14 cellular contexts compared by ENCODE assay signal in the genomic region with DNA sequence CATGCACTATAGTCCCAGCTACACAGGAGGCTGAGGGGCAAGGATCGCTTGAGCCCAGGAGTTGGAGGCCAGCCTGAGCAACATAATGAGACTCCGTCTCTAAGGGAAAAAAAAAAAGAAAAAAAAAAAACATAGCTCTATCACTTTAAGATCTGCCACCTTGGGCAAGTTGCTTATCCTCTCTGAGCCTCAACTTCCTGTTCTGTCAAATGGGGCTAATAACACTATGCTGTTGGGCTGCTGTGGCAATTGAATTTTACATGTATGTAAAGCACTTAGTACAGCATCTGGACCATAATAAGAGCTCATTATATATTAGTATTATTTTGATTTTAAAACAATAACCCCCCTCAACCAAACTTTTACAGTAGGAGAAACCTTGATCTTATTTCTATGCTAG.
DNase-seq lines count a peak whose midpoint lies in the region; ATAC-seq lines count a peak whose summit lies in the region.
"Had no signal": no experiment of that assay in that cellular context is flagged by ENCODE, and none has a peak within 500 bp of the region (broad histone marks: within the 10 kb centered on the region; RNA-seq: fewer than 3 reads in every experiment).

No MANE protein-coding gene starts in this region.

- no peak overlapping the region for H4K91ac ChIP-seq in mesenchymal stem cell (ENCODE audit: low read length)

- 100% methylated on average over 1 of the region's 2 CpGs for WGBS in mesenchymal stem cell

- H3K36me3 Mint-ChIP-seq in CD8-positive, alpha-beta memory T cell, result peaks cover 0 to 7% (median 1%) of the 10 kb centered on the region in 3 donors
- H3K36me3 Mint-ChIP-seq in activated T-helper 17 cell treated with anti-CD3 and anti-CD28 coated beads, Interleukin-2, amount 50 U/mL, for 72 hours (ENCODE audit: low read depth), result peaks cover 19% of the 10 kb centered on the region

- no peaks in the 10 kb centered on the region for H3K9me3 ChIP-seq in CD8-positive, alpha-beta memory T cell (ENCODE audit: low read length)
- H3K9me3 ChIP-seq in mesenchymal stem cell (ENCODE audit: control insufficient read depth, low read length) (no peaks in the 10 kb centered on the region), Karpas-422 (ENCODE audit: low read length) (no peaks in the 10 kb centered on the region)

- no peak overlapping the region for H3K23ac ChIP-seq in mesenchymal stem cell (ENCODE audit: low read length in 2 of 2)

- CTCF ChIA-PET in CD8-positive, alpha-beta memory T cell (lab: Charles Lee), result interaction anchor here (0.6 to 1.3 kb wide), 3 partner anchors 26 to 135 kb away, joined by 3 read pairs; no protein-coding TSS in a partner anchor

- ATAC-seq in activated T-helper 17 cell treated with anti-CD3 and anti-CD28 coated beads, Interleukin-2, amount 50 U/mL, for 72 hours (replicated peaks), result no peak
- ATAC-seq in GM21529 (IDR thresholded peaks at IDR 0.05; ENCODE audit: unreplicated experiment), result no peak

- no peaks in the 10 kb centered on the region for H3K9me3 Mint-ChIP-seq in CD8-positive, alpha-beta memory T cell
- peaks cover 8% of the 10 kb centered on the region for H3K9me3 Mint-ChIP-seq in activated T-helper 17 cell treated with anti-CD3 and anti-CD28 coated beads, Interleukin-2, amount 50 U/mL, for 72 hours

- H3K27ac ChIP-seq in CD8-positive, alpha-beta memory T cell (ENCODE audit: low read depth, low read length), result no peak overlapping the region
- H3K27ac ChIP-seq in mesenchymal stem cell (ENCODE audit: low read length, poor library complexity, severe bottlenecking) (no peak overlapping the region), Karpas-422 (ENCODE audit: low read length) (no peak overlapping the region)
- H3K27ac ChIP-seq: 22Rv1 had no signal

- peak overlapping the region; percentile 49 to 94 (median 70) for H3K27ac Mint-ChIP-seq in CD8-positive, alpha-beta memory T cell
- H3K27ac Mint-ChIP-seq in activated T-helper 17 cell treated with anti-CD3 and anti-CD28 coated beads, Interleukin-2, amount 50 U/mL, for 72 hours, result peak overlapping the region; percentile 74

- no peak overlapping the region for H4K8ac ChIP-seq in mesenchymal stem cell (ENCODE audit: low read length)

- H3K79me2 ChIP-seq in Karpas-422 (ENCODE audit: low read length), result no peaks in the 10 kb centered on the region

- no peak overlapping the region for H3K4me3 ChIP-seq in CD8-positive, alpha-beta memory T cell (ENCODE audit: low read length)
- no peak overlapping the region for H3K4me3 ChIP-seq in mesenchymal stem cell (ENCODE audit: insufficient read depth in 1 of 2, low read depth in 1 of 2, low read length in 2 of 2)
- H3K4me3 ChIP-seq in Karpas-422 (ENCODE audit: low read length), result no peak overlapping the region

- no peak overlapping the region for H3K4me2 ChIP-seq in mesenchymal stem cell (ENCODE audit: low read length, poor library complexity, severe bottlenecking)
- H3K4me2 ChIP-seq in Karpas-422 (ENCODE audit: low read depth, low read length, poor library complexity, severe bottlenecking), result no peak overlapping the region

- H4K20me1 ChIP-seq in Karpas-422 (ENCODE audit: insufficient read depth, low read depth, low read length), result no peaks in the 10 kb centered on the region

- peak; percentile 17 for DNase-seq in NK-92 treated with Interleukin-12 subunit alpha and Interleukin-12 subunit beta, amount 100 ng/mL, for 24 hours (lab: John Stamatoyannopoulos, UW)
- DNase-seq in NK-92 (lab: John Stamatoyannopoulos, UW; ENCODE audit: unreplicated experiment) (no peak), mesenchymal stem cell (no peak), Karpas-422 (no peak), D341Med (ENCODE audit: low spot score) (no peak)
- peak in 1 of 5 donors; percentile 13 for DNase-seq in CD8-positive, alpha-beta memory T cell
- DNase-seq: DMS153, NCI-H187, NCI-H226, NCI-H524 treated with DMSO at 0.1 percent for 48 hours, SIG-M5 had no signal

- H2BK15ac ChIP-seq in mesenchymal stem cell (ENCODE audit: low read depth, poor library complexity, severe bottlenecking), result peak overlapping the region; percentile 52

- no peaks in the 10 kb centered on the region for H3K36me3 ChIP-seq in CD8-positive, alpha-beta memory T cell (ENCODE audit: insufficient read depth, low read length)
- H3K36me3 ChIP-seq in mesenchymal stem cell (ENCODE audit: control insufficient read depth in 1 of 2, insufficient read depth in 2 of 2, low read depth in 1 of 2, low read length in 2 of 2), result no peaks in the 10 kb centered on the region
- no peaks in the 10 kb centered on the region for H3K36me3 ChIP-seq in Karpas-422 (ENCODE audit: insufficient read depth, low read length)

- no peak overlapping the region for H3K9ac ChIP-seq in mesenchymal stem cell (ENCODE audit: low read length)
- H3K9ac ChIP-seq in Karpas-422 (ENCODE audit: low read length), result no peak overlapping the region

- H3K9me2 ChIP-seq in Karpas-422 (replicated peaks; ENCODE audit: insufficient read depth, low read length), result no peaks in the 10 kb centered on the region

- peaks cover 5% of the 10 kb centered on the region for H3K79me1 ChIP-seq in mesenchymal stem cell (replicated peaks; ENCODE audit: low read length, poor library complexity, severe bottlenecking)

- H3K14ac ChIP-seq in mesenchymal stem cell (ENCODE audit: low read length in 2 of 2), result no peak overlapping the region

- no peak overlapping the region for H2AFZ ChIP-seq in mesenchymal stem cell (ENCODE audit: low read depth, low read length)
- no peak overlapping the region for H2AFZ ChIP-seq in Karpas-422 (ENCODE audit: low read length)

- H3K4me3 Mint-ChIP-seq in CD8-positive, alpha-beta memory T cell, result peak overlapping the region in 4 of 7 donors; percentile 2 to 65 (median 34)
- H3K4me3 Mint-ChIP-seq in activated T-helper 17 cell treated with anti-CD3 and anti-CD28 coated beads, Interleukin-2, amount 50 U/mL, for 72 hours, result peak overlapping the region; percentile 30

- H2BK120ac ChIP-seq in mesenchymal stem cell (ENCODE audit: low read depth, low read length), result no peak overlapping the region

- H2AK5ac ChIP-seq in mesenchymal stem cell (ENCODE audit: low read length, severe bottlenecking), result no peak overlapping the region

- H3K27me3 Mint-ChIP-seq in CD8-positive, alpha-beta memory T cell, result no peaks in the 10 kb centered on the region
- H3K27me3 Mint-ChIP-seq in activated T-helper 17 cell treated with anti-CD3 and anti-CD28 coated beads, Interleukin-2, amount 50 U/mL, for 72 hours, result no peaks in the 10 kb centered on the region

- no peaks in the 10 kb centered on the region for H3K27me3 ChIP-seq in CD8-positive, alpha-beta memory T cell (ENCODE audit: insufficient read depth, low read length, poor library complexity, severe bottlenecking)
- H3K27me3 ChIP-seq in mesenchymal stem cell (ENCODE audit: control insufficient read depth in 1 of 2, insufficient read depth in 1 of 2, low read length in 2 of 2) (no peaks in the 10 kb centered on the region), Karpas-422 (ENCODE audit: low read length) (no peaks in the 10 kb centered on the region)

- H3K4ac ChIP-seq in mesenchymal stem cell (ENCODE audit: low read depth in 1 of 2, low read length in 2 of 2), result no peak overlapping the region

- peaks cover 32% of the 10 kb centered on the region for H3K4me1 ChIP-seq in CD8-positive, alpha-beta memory T cell (ENCODE audit: insufficient read depth, low read length)
- no peaks in the 10 kb centered on the region for H3K4me1 ChIP-seq in mesenchymal stem cell (ENCODE audit: control insufficient read depth, insufficient read depth, low read depth, low read length)
- H3K4me1 ChIP-seq in Karpas-422 (ENCODE audit: low read length), result peaks cover 9% of the 10 kb centered on the region

- POLR2A ChIA-PET in CD8-positive, alpha-beta memory T cell (lab: Charles Lee), result no interaction called here

- H3K18ac ChIP-seq in mesenchymal stem cell (ENCODE audit: low read depth in 1 of 2, low read length in 2 of 2), result no peak overlapping the region

- H3K4me1 Mint-ChIP-seq in CD8-positive, alpha-beta memory T cell, result peaks cover 56 to 76% (median 65%) of the 10 kb centered on the region in 3 donors
- peaks cover 29% of the 10 kb centered on the region for H3K4me1 Mint-ChIP-seq in activated T-helper 17 cell treated with anti-CD3 and anti-CD28 coated beads, Interleukin-2, amount 50 U/mL, for 72 hours

- no peak overlapping the region for H2BK5ac ChIP-seq in mesenchymal stem cell (ENCODE audit: low read depth, low read length, poor library complexity, severe bottlenecking)

- H2BK12ac ChIP-seq in mesenchymal stem cell (ENCODE audit: low read length in 2 of 2), result no peak overlapping the region
